Comparison of ENCODE assay signal across 8 cellular contexts in genomic region chr3:100708644-100708988, GRCh38. TPM values are rescaled to one million over a fixed set of nuclear protein-coding genes. Genes with fewer than 3 reads are reported as not detected.
DNase-seq lines count a peak whose midpoint lies in the region; ATAC-seq, FAIRE-seq and TF ChIP-seq lines count a peak whose summit lies in the region.

No MANE protein-coding gene starts in this region.

- H4K20me1 ChIP-seq in DND-41 (ENCODE audit: insufficient read depth, low read length): peaks cover 36% of the 10 kb centered on the region

- H2BK12ac ChIP-seq in trophoblast cell (ENCODE audit: low read length): peak overlapping the region; percentile 49

- H3K4me2 ChIP-seq in DND-41 (ENCODE audit: insufficient read depth, low read length) (peak overlapping the region; percentile 65), trophoblast cell (ENCODE audit: low read length) (peak overlapping the region; percentile 59)

- no peak for TF ChIP-seq CTCF in DND-41 (IDR thresholded peaks at IDR 0.05; ENCODE audit: borderline replicate concordance, extremely low read depth, low read length, poor library complexity, severe bottlenecking)
- TF ChIP-seq CTCF in Peyer's patch (IDR thresholded peaks at IDR 0.05): no peak

- H4K8ac ChIP-seq in trophoblast cell (ENCODE audit: low read depth, low read length): peak overlapping the region; percentile 94

- WGBS in trophoblast cell (ENCODE audit: extremely low coverage, insufficient coverage, insufficient read length): no CpG with 5 or more reads among the region's 3 CpGs

- no peak for FAIRE-seq in RCC 7860 (lab: Jason Lieb, UNC)

- H3K14ac ChIP-seq in trophoblast cell (ENCODE audit: low read length): no peak overlapping the region

- peak overlapping the region; percentile 98 for H3K9ac ChIP-seq in DND-41 (ENCODE audit: low read depth, low read length)
- H3K9ac ChIP-seq in trophoblast cell (ENCODE audit: low read length): no peak overlapping the region

- peaks cover 9% of the 10 kb centered on the region for H3K79me1 ChIP-seq in trophoblast cell (ENCODE audit: low read length)

- peaks cover 18% of the 10 kb centered on the region for H3K36me3 ChIP-seq in DND-41 (ENCODE audit: insufficient read depth, low read length)
- peaks cover 0 to 2% (median 0%) of the 10 kb centered on the region in 3 donors for H3K36me3 ChIP-seq in Peyer's patch
- H3K36me3 ChIP-seq in trophoblast cell (ENCODE audit: control insufficient read depth in 1 of 2, insufficient read depth in 2 of 2, low read length in 2 of 2): peaks cover 0 to 3% of the 10 kb centered on the region in 2 experiments

- H4K91ac ChIP-seq in trophoblast cell (ENCODE audit: low read depth, low read length): no peak overlapping the region

- peak overlapping the region; percentile 74 for H2AK5ac ChIP-seq in trophoblast cell (ENCODE audit: low read length)

- no peak overlapping the region for H2BK120ac ChIP-seq in trophoblast cell (ENCODE audit: insufficient read depth, low read length, poor library complexity)

- no peak for TF ChIP-seq POLR2A in Peyer's patch (IDR thresholded peaks at IDR 0.05)

- DNase-seq in DND-41 (no peak), Peyer's patch (no peak), epithelial cell of prostate (ENCODE audit: low read depth, low spot score) (peak; percentile 43), trophoblast cell (peak; percentile 46 to 65), AG08395 (ENCODE audit: low spot score) (no peak), RCC 7860 (ENCODE audit: low spot score) (no peak)
- DNase-seq in central memory CD4-positive, alpha-beta T cell: no peak
- no peak for DNase-seq in activated effector memory CD4-positive, alpha-beta T cell treated with Interleukin-2 at 50 U/mL for 16 hours

- H3K27ac ChIP-seq in DND-41 (ENCODE audit: low read length) (peak overlapping the region; percentile 82), Peyer's patch (peak overlapping the region; percentile 89 to 99 (median 94)), epithelial cell of prostate (peak overlapping the region; percentile 93), trophoblast cell (ENCODE audit: low read depth, low read length) (peak overlapping the region; percentile 65)

- H2AFZ ChIP-seq in DND-41 (ENCODE audit: low read depth, low read length) (peak overlapping the region; percentile 87), trophoblast cell (ENCODE audit: insufficient read depth, low read length, poor library complexity) (no peak overlapping the region)

- H2BK5ac ChIP-seq in trophoblast cell (ENCODE audit: low read depth, low read length, poor library complexity): no peak overlapping the region

- H3K4me1 ChIP-seq in DND-41 (ENCODE audit: insufficient read depth, low read length) (peaks cover 38% of the 10 kb centered on the region), Peyer's patch (peaks cover 0 to 22% (median 0%) of the 10 kb centered on the region in 4 donors), trophoblast cell (ENCODE audit: control insufficient read depth in 1 of 2, insufficient read depth in 2 of 2, low read length in 2 of 2) (peaks cover 0 to 3% of the 10 kb centered on the region in 2 experiments)

- H3K18ac ChIP-seq in trophoblast cell (ENCODE audit: low read length): no peak overlapping the region

- H3K79me2 ChIP-seq in DND-41 (ENCODE audit: insufficient read depth, low read length) (peaks cover 43% of the 10 kb centered on the region), trophoblast cell (ENCODE audit: control insufficient read depth, insufficient read depth, low read length, poor library complexity) (peaks cover 16% of the 10 kb centered on the region)

- peak overlapping the region; percentile 80 for H4K12ac ChIP-seq in trophoblast cell (ENCODE audit: low read depth, low read length)

- no peaks in the 10 kb centered on the region for H3K9me3 ChIP-seq in DND-41 (ENCODE audit: insufficient read depth, low read length, severe bottlenecking)
- H3K9me3 ChIP-seq in Peyer's patch: no peaks in the 10 kb centered on the region
- no peaks in the 10 kb centered on the region for H3K9me3 ChIP-seq in trophoblast cell (ENCODE audit: insufficient read depth, low read depth, low read length)

- H3K23ac ChIP-seq in trophoblast cell (ENCODE audit: low read length): no peak overlapping the region

- H3K27me3 ChIP-seq in DND-41 (ENCODE audit: insufficient read depth, low read length, poor library complexity) (no peaks in the 10 kb centered on the region), Peyer's patch (no peaks in the 10 kb centered on the region), trophoblast cell (ENCODE audit: insufficient read depth, low read length) (no peaks in the 10 kb centered on the region)

- ATAC-seq in DND-41 (ENCODE audit: insufficient read depth, low read depth): no peak

- peak overlapping the region; percentile 28 for H3K4ac ChIP-seq in trophoblast cell (ENCODE audit: low read depth, low read length)

- peak overlapping the region; percentile 55 to 85; a peak in 3 of 4 replicates for H3K4me3 ChIP-seq in DND-41 (ENCODE audit: low read depth in 1 of 2, low read length in 2 of 2)
- peak overlapping the region; percentile 82 to 92 (median 86) for H3K4me3 ChIP-seq in Peyer's patch
- H3K4me3 ChIP-seq in trophoblast cell (ENCODE audit: low read depth, low read length): no peak overlapping the region

RNA-seq across cellular contexts. Expression of gene TFG, which starts 0.7 kb away (rescaled TPM):
- total RNA-seq in Peyer's patch: 100 to 1,000 TPM in 3 of 4 donors, 10 to 100 TPM in 1; 75.1 to 188 (median 141) TPM
- polyA plus RNA-seq in trophoblast cell (2013): 175 TPM in 2 replicates

Comparison
In these comparisons a context has a peak if more than half of its experiments do, and no peak if none do; other contexts are left out.
1. DNase-seq: peak in epithelial cell of prostate (single experiment) and trophoblast cell (2 of 2); none in DND-41 (single experiment), Peyer's patch (0 of 3), AG08395 (single experiment), RCC 7860 (single experiment), central memory CD4-positive, alpha-beta T cell (single experiment) and activated effector memory CD4-positive, alpha-beta T cell treated with Interleukin-2 at 50 U/mL for 16 hours (single experiment).
2. Peak in every context shown above with its lines, with median percentiles within 50 percentile points of each other: H3K27ac ChIP-seq.